27 cellular contexts compared by ENCODE assay signal in the genomic region with DNA sequence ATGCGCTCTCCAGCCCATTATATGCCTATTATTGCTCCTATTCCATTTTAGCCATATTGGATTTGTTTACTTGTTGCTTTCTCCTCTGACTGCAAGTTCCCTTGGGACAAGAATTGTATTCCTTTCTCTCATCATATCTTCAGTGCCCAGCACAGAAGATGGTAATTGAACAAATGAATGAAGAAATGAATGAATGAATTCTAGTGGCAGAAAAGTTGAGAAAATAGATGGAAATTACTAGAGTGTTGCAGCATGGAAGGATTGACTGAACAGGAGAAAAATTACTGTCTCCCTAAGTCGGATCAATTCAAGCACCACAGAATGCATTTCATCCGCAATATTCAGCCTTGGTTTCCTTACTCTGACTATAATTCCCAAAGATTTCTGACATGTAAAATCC.
"Had no signal": no experiment of that assay in that cellular context is flagged by ENCODE, and none has a peak within 500 bp of the region (broad histone marks: within the 10 kb centered on the region; RNA-seq: fewer than 3 reads in every experiment).

No MANE protein-coding gene starts in this region.

- DNase-seq: stimulated activated CD4-positive, alpha-beta T cell treated with anti-CD3 and anti-CD28 coated beads, Interleukin-2, amount 100 ng/mL, for 48 hours; stimulated activated CD4-positive, alpha-beta T cell treated with anti-CD3 and anti-CD28 coated beads, Interleukin-4, amount 100 ng/mL, for 1 hour; stimulated activated CD4-positive, alpha-beta T cell treated with anti-CD3 and anti-CD28 coated beads, Interleukin-4, amount 100 ng/mL, for 24 hours; stimulated activated CD4-positive, alpha-beta T cell treated with anti-CD3 and anti-CD28 coated beads, Interleukin-4, amount 100 ng/mL, for 4 hours; stimulated activated CD8-positive, alpha-beta memory T cell treated with anti-CD3 and anti-CD28 coated beads, Interleukin-4, amount 100 ng/mL, for 48 hours; stimulated activated naive B cell treated with anti-CD40 and anti-IgM and Interleukin-4, amounts not matched to agents 10 μg/mL and 1 μg/mL and 100 μg/mL, for 72 hours; stimulated activated naive CD4-positive, alpha-beta T cell; stimulated activated naive CD4-positive, alpha-beta T cell treated with Interleukin-2 at 50 U/mL for 16 hours; stimulated activated naive CD8-positive, alpha-beta T cell treated with anti-CD3 and anti-CD28 coated beads, Interleukin-15, amount 100 ng/mL, for 72 hours; stimulated activated naive CD8-positive, alpha-beta T cell treated with anti-CD3 and anti-CD28 coated beads, Interleukin-15, Interleukin-2, amounts not matched to agents 100 U/mL and 50 U/mL, for 24 hours; stomach; substantia nigra; testis; thyroid gland; tibial artery; transverse colon; trophoblast cell; upper lobe of left lung; upper lobe of right lung; uterus had no signal

- H3K36me3 ChIP-seq: stomach, suprapubic skin, thoracic aorta, thyroid gland, tibial artery, tibial nerve, transverse colon, upper lobe of left lung, upper lobe of right lung, uterus, vagina had no signal

- H3K9me3 ChIP-seq: suprapubic skin, testis, thoracic aorta, thyroid gland, tibial artery, transverse colon, upper lobe of left lung, upper lobe of right lung, uterus, vagina had no signal

- ATAC-seq: stimulated activated effector memory CD8-positive, alpha-beta T cell treated with anti-CD3 and anti-CD28 coated beads, Interleukin-12 subunit alpha, Interleukin-12 subunit beta, amount 100 ng/mL, for 72 hours; stimulated activated memory B cell treated with anti-CD40 and anti-IgM and Interleukin-4, amounts not matched to agents 10 μg/mL and 1 μg/mL and 100 μg/mL, for 72 hours; stimulated activated naive B cell treated with anti-CD40 and anti-IgM and Interleukin-4, amounts not matched to agents 10 μg/mL and 1 μg/mL and 100 μg/mL, for 72 hours; stimulated activated naive CD8-positive, alpha-beta T cell treated with anti-CD3 and anti-CD28 coated beads, Interleukin-15, amount 100 ng/mL, for 72 hours; stimulated activated naive CD8-positive, alpha-beta T cell treated with anti-CD3 and anti-CD28 coated beads, Interleukin-15, Interleukin-2, amounts not matched to agents 100 U/mL and 50 U/mL, for 24 hours; upper lobe of right lung had no signal

- H3K4me3 ChIP-seq: stomach, suprapubic skin, testis, thoracic aorta, thyroid gland, tibial artery, tibial nerve, transverse colon, upper lobe of left lung, upper lobe of right lung, uterus, vagina had no signal

- H3K27me3 ChIP-seq: stomach, suprapubic skin, testis, thyroid gland, tibial artery, tibial nerve, transverse colon, upper lobe of left lung, upper lobe of right lung, uterus, vagina had no signal

- H3K4me1 ChIP-seq: stomach, suprapubic skin, testis, thyroid gland, tibial artery, tibial nerve, transverse colon, upper lobe of left lung, upper lobe of right lung, uterus, vagina had no signal

- H3K27ac ChIP-seq: stomach, suprapubic skin, testis, thoracic aorta, thyroid gland, tibial artery, tibial nerve, transverse colon, upper lobe of left lung, upper lobe of right lung, uterus, vagina had no signal

- FAIRE-seq: urothelium cell line had no signal
